Comparison of ENCODE assay signal across 18 cellular contexts in the genomic region with DNA sequence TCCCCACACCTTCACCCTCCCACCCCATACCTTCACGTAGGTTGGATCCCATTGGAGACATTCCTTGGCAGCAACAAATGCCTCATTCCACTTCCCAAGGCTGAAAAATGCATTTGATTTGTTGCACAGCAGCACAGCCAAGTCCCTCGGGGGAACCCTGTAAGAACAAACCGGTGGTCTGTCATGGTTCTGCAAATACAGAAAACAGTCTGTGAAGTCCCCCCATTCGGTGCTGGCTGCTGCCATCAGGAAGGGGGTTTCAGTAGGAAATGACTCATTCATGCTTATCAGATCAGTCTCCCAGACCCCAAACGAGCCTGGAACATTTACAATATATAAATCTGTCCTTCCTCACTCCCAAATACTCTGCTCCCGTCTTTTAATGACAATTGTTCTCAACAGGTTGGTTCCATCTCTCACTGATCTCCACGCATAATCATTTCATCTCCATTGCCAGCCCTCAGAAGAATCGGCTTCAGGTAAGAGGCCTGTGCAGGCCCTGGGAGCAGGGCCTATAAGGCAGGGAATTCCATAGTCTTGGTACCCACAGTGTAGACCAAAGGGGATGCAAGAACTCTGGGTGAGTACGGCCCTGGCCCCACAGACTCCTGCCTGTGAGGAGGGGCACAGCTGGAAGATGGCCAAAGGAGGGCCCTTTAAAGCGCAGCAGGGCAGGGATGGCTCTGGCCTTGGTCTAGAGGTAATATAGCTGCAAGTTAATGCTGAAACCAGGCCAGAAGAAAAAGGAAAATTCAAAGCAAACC. TPM values are rescaled to one million over a fixed set of nuclear protein-coding genes. Genes with fewer than 3 reads are reported as not detected.
A peak's percentile ranks its signal among the peaks of the same experiment; 100 is the strongest.
DNase-seq lines count a peak whose midpoint lies in the region; ATAC-seq and TF ChIP-seq lines count a peak whose summit lies in the region.
"Had no signal": no experiment of that assay in that cellular context is flagged by ENCODE, and none has a peak within 500 bp of the region (broad histone marks: within the 10 kb centered on the region; RNA-seq: fewer than 3 reads in every experiment).

No MANE protein-coding gene starts in this region.

- H3K9me3 Mint-ChIP-seq in memory B cell (no peaks in the 10 kb centered on the region), chondrocyte (ENCODE audit: low read depth) (no peaks in the 10 kb centered on the region)
- H3K9me3 Mint-ChIP-seq: activated naive CD4-positive, alpha-beta T cell treated with anti-CD3 and anti-CD28 coated beads for 36 hours; H9 had no signal

- WGBS in stomach, 5 donors, result 69 to 78% (median 74%) methylated on average over 10 of the region's 10 CpGs

- H3K27ac Mint-ChIP-seq in memory B cell (peak overlapping the region; percentile 96), chondrocyte (ENCODE audit: unreplicated experiment) (no peak overlapping the region)
- H3K27ac Mint-ChIP-seq: activated naive CD4-positive, alpha-beta T cell treated with anti-CD3 and anti-CD28 coated beads for 36 hours; H9 had no signal

- H3K27ac ChIP-seq in stomach, result no peak overlapping the region
- H3K27ac ChIP-seq: thyroid gland, VCaP had no signal

- H3K27me3 Mint-ChIP-seq in memory B cell (no peaks in the 10 kb centered on the region), chondrocyte (ENCODE audit: low read depth) (no peaks in the 10 kb centered on the region)

- H3K27me3 ChIP-seq in stomach, result no peaks in the 10 kb centered on the region
- H3K27me3 ChIP-seq: Peyer's patch, thyroid gland had no signal

- no peak overlapping the region for H3K4me3 ChIP-seq in stomach
- H3K4me3 ChIP-seq: Peyer's patch, thyroid gland had no signal

- H3K4me1 Mint-ChIP-seq in memory B cell, result peaks cover 49% of the 10 kb centered on the region
- peaks cover 12% of the 10 kb centered on the region for H3K4me1 Mint-ChIP-seq in chondrocyte (ENCODE audit: low read depth)

- H3K36me3 Mint-ChIP-seq in memory B cell (peaks cover 27% of the 10 kb centered on the region), chondrocyte (ENCODE audit: low read depth) (peaks cover 8% of the 10 kb centered on the region)

- DNase-seq in activated CD4-positive, CD25-positive, alpha-beta regulatory T cell treated with anti-CD3 and anti-CD28 coated beads, Interleukin-2, amount 50 U/mL, for 72 hours, result no peak
- DNase-seq in SK-N-DZ (ENCODE audit: low spot score) (peak; percentile 18), memory B cell (ENCODE audit: low spot score in 2 of 2) (no peak), chondrocyte (ENCODE audit: low spot score) (no peak), pons (ENCODE audit: low spot score) (no peak), stomach (no peak)
- DNase-seq in stimulated activated naive CD8-positive, alpha-beta T cell treated with anti-CD3 and anti-CD28 coated beads, Interleukin-15, Interleukin-2, amounts not matched to agents 100 U/mL and 50 U/mL, for 24 hours, result no peak
- DNase-seq: 8988T; activated naive CD4-positive, alpha-beta T cell treated with anti-CD3 and anti-CD28 coated beads for 36 hours; H9; left colon; MM.1S; NCI-H526 treated with DMSO at 0.1 percent for 48 hours; Peyer's patch; retina; thyroid gland had no signal

- H3K36me3 ChIP-seq in stomach, result peaks cover 0 to 42% (median 35%) of the 10 kb centered on the region in 4 donors
- H3K36me3 ChIP-seq: thyroid gland had no signal

- no peak for TF ChIP-seq EP300 in stomach (IDR thresholded peaks at IDR 0.05)

- TF ChIP-seq POLR2A in stomach (IDR thresholded peaks at IDR 0.05), result no peak

- peak overlapping the region; percentile 36 for H3K4me3 Mint-ChIP-seq in memory B cell
- H3K4me3 Mint-ChIP-seq in chondrocyte (ENCODE audit: unreplicated experiment), result no peak overlapping the region
- H3K4me3 Mint-ChIP-seq: activated naive CD4-positive, alpha-beta T cell treated with anti-CD3 and anti-CD28 coated beads for 36 hours; H9 had no signal

- no peak for TF ChIP-seq CTCF in chondrocyte (IDR thresholded peaks at IDR 0.05)
- no peak for TF ChIP-seq CTCF in stomach (IDR thresholded peaks at IDR 0.05)

- H3K4me1 ChIP-seq in stomach, result peaks cover 12 to 37% (median 19%) of the 10 kb centered on the region in 4 donors

- no peaks in the 10 kb centered on the region for H3K9me3 ChIP-seq in stomach
- H3K9me3 ChIP-seq: Peyer's patch, thyroid gland had no signal

- peak; percentile 11 to 14 for ATAC-seq in activated CD4-positive, CD25-positive, alpha-beta regulatory T cell treated with anti-CD3 and anti-CD28 coated beads, Interleukin-2, amount 50 U/mL, for 24 hours
- peak; percentile 39 for ATAC-seq in memory B cell (ENCODE audit: low read depth)
- ATAC-seq in stimulated activated naive CD8-positive, alpha-beta T cell treated with anti-CD3 and anti-CD28 coated beads, Interleukin-15, Interleukin-2, amounts not matched to agents 100 U/mL and 50 U/mL, for 24 hours, result peak; percentile 46
- ATAC-seq: left colon had no signal

- intact Hi-C loops in stomach (cut with DNase I; ENCODE audit: low total_unique reads), result loop anchor here (10.0 kb wide), 1 partner anchor 52 kb away; no protein-coding TSS in a partner anchor

RNA-seq across cellular contexts. Expression of a gene that starts 41.6 kb away (rescaled TPM):
- polyA plus RNA-seq in SK-N-DZ (2014; cell fraction: cytosol; rRNA removed), result 0.03 TPM in 1 of 2 replicates, not detected in the other
- polyA plus RNA-seq in SK-N-DZ (2014; cell fraction: nucleus; rRNA removed), result 0.06 and 0.09 TPM in 2 replicates
- total RNA-seq in chondrocyte (16.3 to 21.6 TPM (median 18.5 TPM) in 3 replicates), stomach (10 to 100 TPM in 3 of 5 donors, 1 to 10 TPM in 2; 5.3 to 27.2 (median 13.5) TPM)
- polyA plus RNA-seq in stomach, result 1 to 10 TPM; 1.2 to 3.1 (median 2.0) TPM
